Comparison of ENCODE assay signal across 1 cellular context in genomic region chr10:131960631-131961046, GRCh38.
TF ChIP-seq lines count a peak whose summit lies in the region.

No MANE protein-coding gene starts in this region.

TF ChIP-seq in HepG2, 621 proteins besides CTCF, POLR2A, EP300 and RAD21:
- peak; percentile 83 for TF ChIP-seq AGO2 (optimal IDR thresholded peaks at IDR 0.05; ENCODE audit: low read depth, low read length)
- no peak for TF ChIP-seq PLSCR1 (CRISPR knock-in tag; IDR thresholded peaks at IDR 0.05; ENCODE audit: borderline replicate concordance)
- TF ChIP-seq TIGD3 (CRISPR knock-in tag; IDR thresholded peaks at IDR 0.05; ENCODE audit: borderline replicate concordance) = no peak
- TF ChIP-seq ZNF646 (CRISPR knock-in tag; IDR thresholded peaks at IDR 0.05) = no peak
- TF ChIP-seq PRDM4 (CRISPR knock-in tag; IDR thresholded peaks at IDR 0.05; ENCODE audit: borderline replicate concordance) = no peak
- no peak for TF ChIP-seq ZNF207 (IDR thresholded peaks at IDR 0.05; ENCODE audit: borderline replicate concordance)
- TF ChIP-seq ZNF547 (CRISPR knock-in tag; IDR thresholded peaks at IDR 0.05) = no peak
- peak; percentile 70; the same call in 1 of the 2 replicates for TF ChIP-seq ZC3H13 (CRISPR knock-in tag; IDR thresholded peaks at IDR 0.05)
TF ChIP-seq in HepG2: peak in this region for 2.
